Comparison of ENCODE assay signal across 13 cellular contexts in the genomic region with DNA sequence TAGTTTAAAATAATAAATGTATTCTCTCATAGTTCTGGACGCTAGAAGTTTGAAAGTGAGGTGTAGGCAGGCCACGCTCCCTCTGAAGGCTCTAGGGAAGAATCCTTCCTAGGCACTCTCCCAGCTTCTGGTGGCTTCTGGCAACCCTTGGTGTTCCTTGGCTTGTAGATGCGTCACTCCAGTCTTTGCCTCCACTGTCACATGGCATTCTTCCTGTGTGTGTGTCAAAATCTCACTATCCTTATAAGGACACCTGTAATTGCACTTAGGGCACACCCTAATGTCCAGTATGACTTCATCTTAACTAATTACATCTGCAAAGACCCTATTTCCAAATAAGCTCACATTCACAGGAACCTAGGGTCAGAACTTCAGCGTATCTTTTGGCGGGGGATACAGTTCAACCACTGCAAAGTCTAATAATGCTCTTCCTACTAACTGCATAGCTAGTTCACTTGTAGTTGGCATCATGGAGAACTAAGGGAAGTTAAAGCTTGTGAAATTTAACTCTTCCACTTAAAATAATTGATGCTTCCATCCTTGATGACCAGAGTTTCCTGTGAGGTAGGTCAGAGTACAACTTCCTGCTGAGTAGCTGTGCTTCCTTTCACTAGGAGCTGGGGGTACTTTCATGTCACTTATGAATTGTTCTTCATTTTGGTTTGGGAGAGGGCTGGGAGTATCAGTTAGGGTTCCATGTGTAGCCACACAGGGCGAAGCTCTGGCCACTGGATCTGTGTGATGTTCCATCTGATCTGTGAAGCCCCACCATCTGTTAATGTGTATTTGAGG. TPM values are rescaled to one million over a fixed set of nuclear protein-coding genes. Genes with fewer than 3 reads are reported as not detected.
A peak's percentile ranks its signal among the peaks of the same experiment; 100 is the strongest.
DNase-seq lines count a peak whose midpoint lies in the region; ATAC-seq and TF ChIP-seq lines count a peak whose summit lies in the region.
"Had no signal": no experiment of that assay in that cellular context is flagged by ENCODE, and none has a peak within 500 bp of the region (broad histone marks: within the 10 kb centered on the region; RNA-seq: fewer than 3 reads in every experiment).

No MANE protein-coding gene starts in this region.

- peaks cover 14 to 42% (median 31%) of the 10 kb centered on the region in 4 donors for H3K36me3 ChIP-seq in esophagus muscularis mucosa

- no peaks in the 10 kb centered on the region for H3K27me3 Mint-ChIP-seq in T-helper 17 cell
- no peaks in the 10 kb centered on the region for H3K27me3 Mint-ChIP-seq in nephron (ENCODE audit: low read depth)
- H3K27me3 Mint-ChIP-seq: activated B cell treated with CpG ODN at 0.5 μM for 24 hours had no signal

- H3K4me3 Mint-ChIP-seq in T-helper 17 cell (peak overlapping the region; percentile 75), nephron (no peak overlapping the region)
- H3K4me3 Mint-ChIP-seq: activated B cell treated with CpG ODN at 0.5 μM for 24 hours had no signal

- no peaks in the 10 kb centered on the region for H3K9me3 Mint-ChIP-seq in nephron
- H3K9me3 Mint-ChIP-seq: activated B cell treated with CpG ODN at 0.5 μM for 24 hours had no signal

- TF ChIP-seq CTCF in 22Rv1 (IDR thresholded peaks at IDR 0.05) (no peak), esophagus muscularis mucosa (IDR thresholded peaks at IDR 0.05) (no peak), nephron (IDR thresholded peaks at IDR 0.05; ENCODE audit: unreplicated experiment in 3 of 3) (no peak)

- H3K4me3 ChIP-seq in esophagus muscularis mucosa: no peak overlapping the region
- H3K4me3 ChIP-seq: right lobe of liver had no signal

- no peaks in the 10 kb centered on the region for H3K27me3 ChIP-seq in esophagus muscularis mucosa
- H3K27me3 ChIP-seq: foreskin keratinocyte, right lobe of liver had no signal

- peak overlapping the region; percentile 97 for H3K27ac Mint-ChIP-seq in T-helper 17 cell
- peak overlapping the region in 2 of 3 experiments; percentile 45 to 53 for H3K27ac Mint-ChIP-seq in nephron
- H3K27ac Mint-ChIP-seq: activated B cell treated with CpG ODN at 0.5 μM for 24 hours had no signal

- peaks cover 78% of the 10 kb centered on the region for H3K4me1 Mint-ChIP-seq in T-helper 17 cell
- H3K4me1 Mint-ChIP-seq in nephron: peaks cover 40% of the 10 kb centered on the region

- H3K36me3 Mint-ChIP-seq in T-helper 17 cell (ENCODE audit: low read depth): peaks cover 10% of the 10 kb centered on the region
- H3K36me3 Mint-ChIP-seq in nephron (ENCODE audit: low read depth): peaks cover 72% of the 10 kb centered on the region

- TF ChIP-seq POLR2A in esophagus muscularis mucosa (IDR thresholded peaks at IDR 0.05; ENCODE audit: low read depth): no peak

- intact Hi-C loops in esophagus muscularis mucosa (cut with DNase I): no loop called here

- H3K9me3 ChIP-seq in T-helper 17 cell (ENCODE audit: control insufficient read depth, low read length, poor library complexity, severe bottlenecking): no peaks in the 10 kb centered on the region
- no peaks in the 10 kb centered on the region for H3K9me3 ChIP-seq in esophagus muscularis mucosa
- H3K9me3 ChIP-seq: right lobe of liver had no signal

- 72% methylated on average over 6 of the region's 6 CpGs for whole genome bisulfite sequencing in esophagus muscularis mucosa

- ATAC-seq in T-helper 17 cell (peak; percentile 42), HG03460 (IDR thresholded peaks at IDR 0.05; ENCODE audit: unreplicated experiment) (no peak), GM19455 (IDR thresholded peaks at IDR 0.05; ENCODE audit: unreplicated experiment) (no peak), GM21576 (IDR thresholded peaks at IDR 0.05; ENCODE audit: unreplicated experiment) (no peak), GM19351 (IDR thresholded peaks at IDR 0.05; ENCODE audit: unreplicated experiment) (no peak)
- ATAC-seq: foreskin keratinocyte had no signal

- no peak for TF ChIP-seq EP300 in esophagus muscularis mucosa (IDR thresholded peaks at IDR 0.05)

- H3K4me1 ChIP-seq in esophagus muscularis mucosa: peaks cover 43 to 60% (median 60%) of the 10 kb centered on the region in 4 donors

- H3K27ac ChIP-seq in 22Rv1 (0 out of 2 replicates have a peak overlapping the region, but pooled peaks have one; percentile 1), esophagus muscularis mucosa (replicated peaks in 1 of 4) (peak overlapping the region; percentile 66 to 84 (median 76))
- H3K27ac ChIP-seq: foreskin keratinocyte, right lobe of liver, RWPE1 had no signal

- no peak for DNase-seq in T-helper 17 cell
- no peak for DNase-seq in esophagus muscularis mucosa (ENCODE audit: extremely low spot score)
- DNase-seq: activated B cell treated with CpG ODN at 0.5 μM for 24 hours, foreskin keratinocyte, NCI-H2029, right lobe of liver had no signal

RNA-seq across cellular contexts. Expression of gene YWHAH, which starts 10.4 kb away (rescaled TPM):
- total RNA-seq in T-helper 17 cell: 100 to 1,000 TPM in 1 of 2 donors, 10 to 100 TPM in 1; 84.2 to 114 TPM
- total RNA-seq in esophagus muscularis mucosa: 100 to 1,000 TPM; 132 to 232 (median 183) TPM
